In genomic region chr6:20404641-20405032, GRCh38 we compare ENCODE assay signal across 8 cellular contexts. TPM values are rescaled to one million over a fixed set of nuclear protein-coding genes. Genes with fewer than 3 reads are reported as not detected.
A peak's percentile ranks its signal among the peaks of the same experiment; 100 is the strongest.
DNase-seq lines count a peak whose midpoint lies in the region; ATAC-seq and TF ChIP-seq lines count a peak whose summit lies in the region.

No MANE protein-coding gene starts in this region.

- peaks cover 7 to 14% of the 10 kb centered on the region in 2 donors for H3K36me3 Mint-ChIP-seq in CD14-positive monocyte
- H3K36me3 Mint-ChIP-seq in activated CD8-positive, alpha-beta T cell treated with anti-CD3 and anti-CD28 coated beads, Interleukin-2, amount 10 ng/mL, durations not matched to agents 7 days and 5 days (ENCODE audit: low read depth): peaks cover 38% of the 10 kb centered on the region
- H3K36me3 Mint-ChIP-seq in neural crest cell (ENCODE audit: low read depth): peaks cover 10% of the 10 kb centered on the region

- POLR2A ChIA-PET in activated CD8-positive, alpha-beta T cell treated with anti-CD3 and anti-CD28 coated beads, Interleukin-2, amount 10 ng/mL, durations not matched to agents 7 days and 5 days (lab: Charles Lee): interaction anchor here (0.6 to 3.8 kb wide), 17 partner anchors 9 to 192 kb away, joined by 3 to 166 read pairs (median 4); partner anchors contain the start of genes CDKAL1 and MBOAT1

- H3K9me3 ChIP-seq in upper lobe of left lung: no peaks in the 10 kb centered on the region

- no peaks in the 10 kb centered on the region for H3K27me3 ChIP-seq in upper lobe of left lung

- peaks cover 48% of the 10 kb centered on the region for H3K4me1 Mint-ChIP-seq in CD14-positive monocyte
- H3K4me1 Mint-ChIP-seq in activated CD8-positive, alpha-beta T cell treated with anti-CD3 and anti-CD28 coated beads, Interleukin-2, amount 10 ng/mL, durations not matched to agents 7 days and 5 days (ENCODE audit: low read depth): peaks cover 56% of the 10 kb centered on the region
- peaks cover 37% of the 10 kb centered on the region for H3K4me1 Mint-ChIP-seq in neural crest cell

- no peaks in the 10 kb centered on the region for H3K36me3 ChIP-seq in upper lobe of left lung

- H3K9me3 Mint-ChIP-seq in CD14-positive monocyte (no peaks in the 10 kb centered on the region), neural crest cell (no peaks in the 10 kb centered on the region)
- H3K9me3 Mint-ChIP-seq in activated CD8-positive, alpha-beta T cell treated with anti-CD3 and anti-CD28 coated beads, Interleukin-2, amount 10 ng/mL, durations not matched to agents 7 days and 5 days (ENCODE audit: insufficient read depth): no peaks in the 10 kb centered on the region

- ATAC-seq in GM19351 (IDR thresholded peaks at IDR 0.05; ENCODE audit: unreplicated experiment) (peak; percentile 30), HG03565 (IDR thresholded peaks at IDR 0.05; ENCODE audit: unreplicated experiment) (peak; percentile 24), upper lobe of left lung (ENCODE audit: low FRiP score in 2 of 2) (no peak)
- ATAC-seq in activated CD8-positive, alpha-beta T cell treated with anti-CD3 and anti-CD28 coated beads, Interleukin-2, amount 10 ng/mL, durations not matched to agents 7 days and 5 days: peak; percentile 20

- TF ChIP-seq POLR2A in upper lobe of left lung (IDR thresholded peaks at IDR 0.05): no peak

- 4 to 6% methylated on average over 6 of the region's 6 CpGs for WGBS in upper lobe of left lung, 2 donors

- H3K4me3 ChIP-seq in epithelial cell of esophagus (ENCODE audit: low read length) (peak overlapping the region; percentile 72), upper lobe of left lung (peak overlapping the region in 3 of 4 donors; percentile 67 to 88 (median 83))

- TF ChIP-seq CTCF in CD14-positive monocyte (IDR thresholded peaks at IDR 0.05) (peak; percentile 62), epithelial cell of esophagus (IDR thresholded peaks at IDR 0.05; ENCODE audit: insufficient read depth, low read depth, low read length, missing control alignments) (peak; percentile 62), neural crest cell (conservative IDR thresholded peaks at IDR 0.05) (peak; percentile 71), upper lobe of left lung (IDR thresholded peaks at IDR 0.05) (peak in 4 of 6 experiments; percentile 13 to 49 (median 30))

- intact Hi-C loops in CD14-positive monocyte (cut with micrococcal nuclease): loop anchor here (5.0 to 10.0 kb wide), 6 partner anchors 38 to 128 kb away; partner anchors contain the start of gene CDKAL1 (in 1 of the 2)

- no peak for TF ChIP-seq EP300 in upper lobe of left lung (IDR thresholded peaks at IDR 0.05)

- peak overlapping the region; percentile 86 to 96 (median 93) for H3K27ac ChIP-seq in upper lobe of left lung

- CTCF ChIA-PET in activated CD8-positive, alpha-beta T cell treated with anti-CD3 and anti-CD28 coated beads, Interleukin-2, amount 10 ng/mL, durations not matched to agents 7 days and 5 days (lab: Charles Lee): interaction anchor here (0.6 to 3.5 kb wide), 49 partner anchors 9 to 1189 kb away, joined by 3 to 45 read pairs (median 4); partner anchors contain the start of genes CDKAL1 and SOX4

- peaks cover 0 to 39% (median 7%) of the 10 kb centered on the region in 4 donors for H3K4me1 ChIP-seq in upper lobe of left lung

- H3K27ac Mint-ChIP-seq in CD14-positive monocyte: peak overlapping the region; percentile 96 to 99 (median 98)
- H3K27ac Mint-ChIP-seq in activated CD8-positive, alpha-beta T cell treated with anti-CD3 and anti-CD28 coated beads, Interleukin-2, amount 10 ng/mL, durations not matched to agents 7 days and 5 days: peak overlapping the region; percentile 97
- H3K27ac Mint-ChIP-seq in neural crest cell (ENCODE audit: unreplicated experiment): peak overlapping the region; percentile 95

- DNase-seq in CD14-positive monocyte (ENCODE audit: low spot score) (peak; percentile 59), NOMO-1 (lab: John Stamatoyannopoulos, UW; ENCODE audit: unreplicated experiment in 2 of 2) (peak; percentile 60 to 73), epithelial cell of esophagus (ENCODE audit: low read depth) (peak; percentile 81), neural crest cell (ENCODE audit: low read depth, low spot score) (peak; percentile 42), upper lobe of left lung (peak in 1 of 2 donors; percentile 48)
- peak; percentile 86 for DNase-seq in activated CD8-positive, alpha-beta T cell treated with anti-CD3 and anti-CD28 coated beads, Interleukin-2, amount 10 ng/mL, durations not matched to agents 7 days and 5 days

- peak overlapping the region; percentile 95 to 97 for H3K4me3 Mint-ChIP-seq in CD14-positive monocyte
- H3K4me3 Mint-ChIP-seq in activated CD8-positive, alpha-beta T cell treated with anti-CD3 and anti-CD28 coated beads, Interleukin-2, amount 10 ng/mL, durations not matched to agents 7 days and 5 days: peak overlapping the region; percentile 97
- peak overlapping the region; percentile 94 for H3K4me3 Mint-ChIP-seq in neural crest cell

- H3K27me3 Mint-ChIP-seq in CD14-positive monocyte (ENCODE audit: low read depth in 3 of 3): peaks cover 0 to 4% (median 3%) of the 10 kb centered on the region in 3 donors
- no peaks in the 10 kb centered on the region for H3K27me3 Mint-ChIP-seq in activated CD8-positive, alpha-beta T cell treated with anti-CD3 and anti-CD28 coated beads, Interleukin-2, amount 10 ng/mL, durations not matched to agents 7 days and 5 days (ENCODE audit: low read depth)
- H3K27me3 Mint-ChIP-seq in neural crest cell (ENCODE audit: low read depth): peaks cover 13% of the 10 kb centered on the region

RNA-seq across cellular contexts. Expression of gene E2F3, which starts 3.0 kb away (rescaled TPM):
- 1 to 10 TPM; 7.5 to 8.9 TPM for polyA plus RNA-seq in CD14-positive monocyte
- 10 to 100 TPM; 26.7 to 27.4 TPM for total RNA-seq in activated CD8-positive, alpha-beta T cell treated with anti-CD3 and anti-CD28 coated beads, Interleukin-2, amount 10 ng/mL, durations not matched to agents 7 days and 5 days
- 43.8 and 44.9 TPM in 2 replicates for total RNA-seq in neural crest cell
- total RNA-seq in upper lobe of left lung: 10 to 100 TPM in 1 of 6 donors, 1 to 10 TPM in 5; 4.0 to 10.8 (median 6.5) TPM

Comparison
In these comparisons a context has a peak if more than half of its experiments do, and no peak if none do; other contexts are left out.
1. ATAC-seq: peak in GM19351 (single experiment), HG03565 (single experiment) and activated CD8-positive, alpha-beta T cell treated with anti-CD3 and anti-CD28 coated beads, Interleukin-2, amount 10 ng/mL, durations not matched to agents 7 days and 5 days (single experiment); none in upper lobe of left lung (0 of 2).
2. Peak in every context shown above with its lines, with median percentiles within 50 percentile points of each other: H3K27ac Mint-ChIP-seq, H3K4me3 Mint-ChIP-seq and CTCF ChIP-seq.